In genomic region chr5:119583684-119584083, GRCh38 we compare ENCODE assay signal across 10 cellular contexts. TPM values are rescaled to one million over a fixed set of nuclear protein-coding genes. Genes with fewer than 3 reads are reported as not detected.
DNase-seq lines count a peak whose midpoint lies in the region; ATAC-seq and TF ChIP-seq lines count a peak whose summit lies in the region.
"Had no signal": no experiment of that assay in that cellular context is flagged by ENCODE, and none has a peak within 500 bp of the region (broad histone marks: within the 10 kb centered on the region; RNA-seq: fewer than 3 reads in every experiment).

No MANE protein-coding gene starts in this region.

- TF ChIP-seq CTCF in omental fat pad (IDR thresholded peaks at IDR 0.05), result no peak

- ATAC-seq in GM19043 (IDR thresholded peaks at IDR 0.05; ENCODE audit: low read depth, unreplicated experiment) (peak; percentile 91), HG02610 (IDR thresholded peaks at IDR 0.05; ENCODE audit: unreplicated experiment) (peak; percentile 79), HG03442 (IDR thresholded peaks at IDR 0.05; ENCODE audit: unreplicated experiment) (peak; percentile 74), omental fat pad (ENCODE audit: low FRiP score) (no peak)

- DNase-seq in renal cortical epithelial cell (ENCODE audit: low read depth), result peak; percentile 15
- no peak for DNase-seq in HuH-7 (ENCODE audit: low spot score)
- no peak for DNase-seq in activated gamma-delta T cell (lab: John Stamatoyannopoulos, UW)
- no peak for DNase-seq in SKM-1 treated with dmso at 0.1 percent for 144 hours (lab: John Stamatoyannopoulos, UW; ENCODE audit: unreplicated experiment)
- DNase-seq in omental fat pad (ENCODE audit: low spot score), result no peak
- DNase-seq: NCI-H82 had no signal

RNA-seq across cellular contexts. Expression of gene FAM170A, which starts 45.7 kb away (rescaled TPM):
- total RNA-seq in renal cortical epithelial cell (not detected in 2 replicates), omental fat pad (not detected)
- total RNA-seq: vagina had no signal
